ENCODE assay signal across 13 cellular contexts in genomic region chr13:73602295-73602694, GRCh38.
DNase-seq lines count a peak whose midpoint lies in the region; ATAC-seq and TF ChIP-seq lines count a peak whose summit lies in the region.
"Had no signal": no experiment of that assay in that cellular context is flagged by ENCODE, and none has a peak within 500 bp of the region (broad histone marks: within the 10 kb centered on the region; RNA-seq: fewer than 3 reads in every experiment).

No MANE protein-coding gene starts in this region.

- H3K9ac ChIP-seq in trophoblast cell (ENCODE audit: low read length) = no peak overlapping the region

- no peak for TF ChIP-seq CTCF in PC-9 (conservative IDR thresholded peaks at IDR 0.05)
- no peak for TF ChIP-seq CTCF in brain microvascular endothelial cell (IDR thresholded peaks at IDR 0.05; ENCODE audit: low read depth, low read length, missing control alignments)

- no peak overlapping the region for H2BK12ac ChIP-seq in trophoblast cell (ENCODE audit: low read length)

- H2AFZ ChIP-seq in PC-9 = peak overlapping the region; percentile 6; the same call in 1 of the 2 replicates
- H2AFZ ChIP-seq in trophoblast cell (ENCODE audit: insufficient read depth, low read length, poor library complexity) = no peak overlapping the region

- H3K79me2 ChIP-seq in PC-9 (ENCODE audit: low read depth) = no peaks in the 10 kb centered on the region
- no peaks in the 10 kb centered on the region for H3K79me2 ChIP-seq in trophoblast cell (ENCODE audit: control insufficient read depth, insufficient read depth, low read length, poor library complexity)

- POLR2A ChIA-PET in PC-9 (lab: Charles Lee; ENCODE audit: unreplicated experiment) = no interaction called here

- ATAC-seq in GM18520 (IDR thresholded peaks at IDR 0.05; ENCODE audit: unreplicated experiment) (no peak), HG02642 (IDR thresholded peaks at IDR 0.05; ENCODE audit: poor library complexity, unreplicated experiment) (no peak)
- ATAC-seq: CD8-positive, alpha-beta T cell had no signal

- H3K27ac ChIP-seq in PC-9 = no peak overlapping the region
- no peak overlapping the region for H3K27ac ChIP-seq in brain microvascular endothelial cell
- no peak overlapping the region for H3K27ac ChIP-seq in trophoblast cell (ENCODE audit: low read depth, low read length)
- H3K27ac ChIP-seq: 22Rv1, spleen had no signal

- H3K4me3 ChIP-seq in PC-9 (no peak overlapping the region), brain microvascular endothelial cell (ENCODE audit: low read depth, low read length) (no peak overlapping the region), trophoblast cell (ENCODE audit: low read depth, low read length) (no peak overlapping the region)
- H3K4me3 ChIP-seq: spleen had no signal

- H3K9me3 ChIP-seq in PC-9 (ENCODE audit: insufficient read depth, low read depth) = peaks cover 5% of the 10 kb centered on the region; the same call in 1 of the 2 replicates
- H3K9me3 ChIP-seq in trophoblast cell (ENCODE audit: insufficient read depth, low read depth, low read length) = no peaks in the 10 kb centered on the region

- no peak overlapping the region for H3K23ac ChIP-seq in trophoblast cell (ENCODE audit: low read length)

- no peaks in the 10 kb centered on the region for H3K79me1 ChIP-seq in trophoblast cell (ENCODE audit: low read length)

- no TSS peak for BruUV-seq in PC-9 (replicated peaks; lab: Mats Ljungman, UMichigan)

- DNase-seq in DMS53 (lab: John Stamatoyannopoulos, UW) (peak; percentile 57), DMS53 treated with DMSO at 0.1 percent for 48 hours (lab: John Stamatoyannopoulos, UW; ENCODE audit: unreplicated experiment) (no peak), PC-9 (peak in 1 of 2 experiments; percentile 10), brain microvascular endothelial cell (peak; percentile 2), trophoblast cell (peak; percentile 5 to 47)
- DNase-seq in NK-92 treated with Interleukin-12 subunit alpha and Interleukin-12 subunit beta, amount 100 ng/mL, for 24 hours (lab: John Stamatoyannopoulos, UW) = no peak
- DNase-seq: activated CD4-positive, alpha-beta T cell treated with anti-CD3 and anti-CD28 coated beads, Interleukin-2, amount 50 U/mL, for 1 hour; amygdala; CD8-positive, alpha-beta T cell; spleen had no signal

- no peak overlapping the region for H3K4ac ChIP-seq in trophoblast cell (ENCODE audit: low read depth, low read length)

- H3K36me3 ChIP-seq in PC-9 (ENCODE audit: low read depth) (no peaks in the 10 kb centered on the region), brain microvascular endothelial cell (replicated peaks) (no peaks in the 10 kb centered on the region), trophoblast cell (ENCODE audit: control insufficient read depth in 1 of 2, insufficient read depth in 2 of 2, low read length in 2 of 2) (no peaks in the 10 kb centered on the region)
- H3K36me3 ChIP-seq: spleen had no signal

- no peak overlapping the region for H2AK5ac ChIP-seq in trophoblast cell (ENCODE audit: low read length)

- in situ Hi-C loops in brain microvascular endothelial cell (cut with HindIII; ENCODE audit: low pct_ligation_motif_present, low sequenced_read_pairs) = no loop called here

- peaks cover 20% of the 10 kb centered on the region for H3F3A ChIP-seq in PC-9 (ENCODE audit: insufficient read depth, low read depth)

- no peaks in the 10 kb centered on the region for H3K9me2 ChIP-seq in PC-9 (ENCODE audit: insufficient read depth)

- H3K27me3 ChIP-seq in PC-9 (ENCODE audit: insufficient read depth, low read depth) (no peaks in the 10 kb centered on the region), brain microvascular endothelial cell (replicated peaks) (no peaks in the 10 kb centered on the region), trophoblast cell (ENCODE audit: insufficient read depth, low read length) (no peaks in the 10 kb centered on the region)
- H3K27me3 ChIP-seq: spleen had no signal

- no peak overlapping the region for H3K14ac ChIP-seq in trophoblast cell (ENCODE audit: low read length)

- H2BK5ac ChIP-seq in trophoblast cell (ENCODE audit: low read depth, low read length, poor library complexity) = no peak overlapping the region

- no peaks in the 10 kb centered on the region for H4K20me1 ChIP-seq in PC-9 (ENCODE audit: insufficient read depth)

- intact Hi-C loops in PC-9 (cut with micrococcal nuclease; ENCODE audit: unreplicated experiment) = no loop called here

- H4K91ac ChIP-seq in trophoblast cell (ENCODE audit: low read depth, low read length) = no peak overlapping the region

- H3K4me2 ChIP-seq in PC-9 = no peak overlapping the region
- H3K4me2 ChIP-seq in trophoblast cell (ENCODE audit: low read length) = no peak overlapping the region

- H3K18ac ChIP-seq in trophoblast cell (ENCODE audit: low read length) = no peak overlapping the region

- CTCF ChIA-PET in PC-9 (lab: Charles Lee) = no interaction called here

- no peak overlapping the region for H4K8ac ChIP-seq in trophoblast cell (ENCODE audit: low read depth, low read length)

- no peak overlapping the region for H2BK120ac ChIP-seq in trophoblast cell (ENCODE audit: insufficient read depth, low read length, poor library complexity)

- no CpG with 5 or more reads among the region's 5 CpGs for WGBS in trophoblast cell (ENCODE audit: extremely low coverage, insufficient coverage, insufficient read length)

- H3K4me1 ChIP-seq in PC-9 (replicated peaks; ENCODE audit: insufficient read depth) (peaks cover 14% of the 10 kb centered on the region), trophoblast cell (ENCODE audit: control insufficient read depth in 1 of 2, insufficient read depth in 2 of 2, low read length in 2 of 2) (no peaks in the 10 kb centered on the region)
- H3K4me1 ChIP-seq: spleen had no signal

- no peak overlapping the region for H4K12ac ChIP-seq in trophoblast cell (ENCODE audit: low read depth, low read length)

Comparison
In these comparisons a context has a peak if more than half of its experiments do, and no peak if none do; other contexts are left out.
1. DNase-seq: peak in DMS53 (single experiment), brain microvascular endothelial cell (single experiment) and trophoblast cell (2 of 2); none in DMS53 treated with DMSO at 0.1 percent for 48 hours (single experiment) and NK-92 treated with Interleukin-12 subunit alpha and Interleukin-12 subunit beta, amount 100 ng/mL, for 24 hours (single experiment).